Comparison of ENCODE assay signal across 17 cellular contexts in the genomic region with DNA sequence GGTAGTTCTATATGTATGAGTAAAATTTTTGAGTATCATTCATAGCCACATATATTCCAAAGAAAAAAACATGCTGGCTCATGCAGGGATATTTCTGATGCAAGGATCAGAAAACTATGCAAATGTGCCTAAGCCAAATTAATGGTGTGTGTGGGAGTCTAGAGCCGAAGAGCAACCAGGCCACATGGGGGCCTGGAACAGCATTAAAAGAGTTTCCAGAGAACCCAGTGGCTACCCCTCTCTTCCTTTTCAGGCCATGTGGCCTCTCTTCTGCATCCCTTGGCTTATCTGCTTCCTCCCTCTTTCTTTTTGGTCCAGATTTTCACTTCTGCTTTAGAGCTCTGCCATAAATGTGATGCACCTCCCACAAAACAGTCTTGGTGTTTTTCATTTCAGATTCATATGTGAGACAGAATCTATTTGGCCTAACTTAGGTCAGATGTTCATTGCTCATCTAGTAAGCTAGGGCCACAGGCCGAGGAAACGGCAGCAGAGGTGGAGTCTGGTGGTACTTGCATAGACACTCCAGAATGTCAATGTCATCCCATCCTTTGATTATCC.
DNase-seq lines count a peak whose midpoint lies in the region; ATAC-seq, FAIRE-seq and TF ChIP-seq lines count a peak whose summit lies in the region.
"Had no signal": no experiment of that assay in that cellular context is flagged by ENCODE, and none has a peak within 500 bp of the region (broad histone marks: within the 10 kb centered on the region; RNA-seq: fewer than 3 reads in every experiment).

No MANE protein-coding gene starts in this region.

- CTCF ChIA-PET in CD4-positive, alpha-beta memory T cell (lab: Charles Lee; ENCODE audit: partially characterized antibody) = no interaction called here
- CTCF ChIA-PET in MCF 10A (lab: Yijun Ruan, JAX) = no interaction called here
- CTCF ChIA-PET in OCI-LY7 (lab: Charles Lee; ENCODE audit: unreplicated experiment) = no interaction called here

- no peak overlapping the region for H3K4me3 Mint-ChIP-seq in CD4-positive, alpha-beta memory T cell
- no peak overlapping the region for H3K4me3 Mint-ChIP-seq in MCF 10A (ENCODE audit: unreplicated experiment)
- H3K4me3 Mint-ChIP-seq: T-helper 2 cell treated with Interferon-gamma antibody and Interleukin-4, amounts not matched to agents 5 μg/mL and 100 μg/mL, for 36 hours had no signal

- H3K27ac ChIP-seq in CD4-positive, alpha-beta memory T cell (ENCODE audit: low read depth, low read length) = no peak overlapping the region
- H3K27ac ChIP-seq in OCI-LY7 (ENCODE audit: low read depth, low read length, poor library complexity, severe bottlenecking) = no peak overlapping the region
- H3K27ac ChIP-seq: C4-2B, KMS-11 had no signal

- no peaks in the 10 kb centered on the region for H3K79me2 ChIP-seq in OCI-LY7 (ENCODE audit: insufficient read depth, low read depth, low read length)

- H3K27me3 Mint-ChIP-seq in CD4-positive, alpha-beta memory T cell = peaks cover 0 to 1% of the 10 kb centered on the region in 2 donors
- peaks cover under 1% of the 10 kb centered on the region for H3K27me3 Mint-ChIP-seq in MCF 10A (ENCODE audit: insufficient read depth, unreplicated experiment)

- H3K9me3 ChIP-seq in CD4-positive, alpha-beta memory T cell (ENCODE audit: control insufficient read depth in 1 of 2, low read length in 2 of 2) = no peaks in the 10 kb centered on the region
- no peaks in the 10 kb centered on the region for H3K9me3 ChIP-seq in OCI-LY7 (ENCODE audit: low read length)
- H3K9me3 ChIP-seq: HAP-1 had no signal

- DNase-seq in bronchial epithelial cell (ENCODE audit: low read depth) = no peak
- DNase-seq in CD4-positive, alpha-beta memory T cell = no peak
- no peak for DNase-seq in MCF 10A (ENCODE audit: unreplicated experiment)
- DNase-seq in OCI-LY7 (ENCODE audit: low spot score) = no peak
- DNase-seq: EL, NCI-H187, NCI-H2171, NCI-H748 treated with DMSO at 0.1 percent for 48 hours had no signal

- ATAC-seq in GM18511 (IDR thresholded peaks at IDR 0.05; ENCODE audit: unreplicated experiment) (peak; percentile 57), GM19463 (IDR thresholded peaks at IDR 0.05; ENCODE audit: unreplicated experiment) (peak; percentile 31), HG02938 (IDR thresholded peaks at IDR 0.05; ENCODE audit: unreplicated experiment) (peak; percentile 58)
- ATAC-seq: Panc1, Right ventricle myocardium inferior had no signal

- FAIRE-seq in bronchial epithelial cell (lab: Jason Lieb, UNC) = peak; percentile 40

- H3K27me3 ChIP-seq in bronchial epithelial cell (ENCODE audit: control insufficient read depth, insufficient read depth, low read length) = no peaks in the 10 kb centered on the region
- H3K27me3 ChIP-seq in CD4-positive, alpha-beta memory T cell (ENCODE audit: insufficient read depth, low read length) = no peaks in the 10 kb centered on the region

- intact Hi-C loops in CD4-positive, alpha-beta memory T cell (cut with micrococcal nuclease) = no loop called here
- intact Hi-C loops in MCF 10A (cut with micrococcal nuclease) = no loop called here
- intact Hi-C loops in OCI-LY7 (cut with micrococcal nuclease; ENCODE audit: unreplicated experiment) = no loop called here

- H3K36me3 ChIP-seq in bronchial epithelial cell (ENCODE audit: control insufficient read depth, insufficient read depth, low read length) (no peaks in the 10 kb centered on the region), OCI-LY7 (ENCODE audit: insufficient read depth, low read length) (no peaks in the 10 kb centered on the region)
- no peaks in the 10 kb centered on the region for H3K36me3 ChIP-seq in CD4-positive, alpha-beta memory T cell (ENCODE audit: insufficient read depth, low read length)
- H3K36me3 ChIP-seq: HAP-1 had no signal

- no peaks in the 10 kb centered on the region for H3K9me2 ChIP-seq in OCI-LY7 (ENCODE audit: insufficient read depth, low read length)

- no peak overlapping the region for H2AFZ ChIP-seq in OCI-LY7 (ENCODE audit: low read length)

- no peak for TF ChIP-seq CTCF in bronchial epithelial cell (IDR thresholded peaks at IDR 0.05; ENCODE audit: insufficient read depth, low read length, severe bottlenecking)
- TF ChIP-seq CTCF in MCF 10A (IDR thresholded peaks at IDR 0.05; ENCODE audit: unreplicated experiment) = no peak
- no peak for TF ChIP-seq CTCF in OCI-LY7 (conservative IDR thresholded peaks at IDR 0.05; ENCODE audit: low read length)

- H3K4me2 ChIP-seq in OCI-LY7 (ENCODE audit: low read length) = no peak overlapping the region
- H3K4me2 ChIP-seq: KMS-11 had no signal

- peaks cover 0 to 10% (median 1%) of the 10 kb centered on the region in 8 donors for H3K9me3 Mint-ChIP-seq in CD4-positive, alpha-beta memory T cell
- H3K9me3 Mint-ChIP-seq in MCF 10A (ENCODE audit: unreplicated experiment) = peaks cover 6% of the 10 kb centered on the region

- H3K27ac Mint-ChIP-seq in CD4-positive, alpha-beta memory T cell = no peak overlapping the region
- H3K27ac Mint-ChIP-seq in MCF 10A (ENCODE audit: low read depth, unreplicated experiment) = no peak overlapping the region
- H3K27ac Mint-ChIP-seq: T-helper 2 cell treated with Interferon-gamma antibody and Interleukin-4, amounts not matched to agents 5 μg/mL and 100 μg/mL, for 36 hours had no signal

- H4K20me1 ChIP-seq in OCI-LY7 (ENCODE audit: insufficient read depth, low read length) = no peaks in the 10 kb centered on the region

- H3K4me1 Mint-ChIP-seq in CD4-positive, alpha-beta memory T cell = no peaks in the 10 kb centered on the region
- no peaks in the 10 kb centered on the region for H3K4me1 Mint-ChIP-seq in MCF 10A (ENCODE audit: insufficient read depth, unreplicated experiment)

- H3K36me3 Mint-ChIP-seq in CD4-positive, alpha-beta memory T cell = no peaks in the 10 kb centered on the region
- H3K36me3 Mint-ChIP-seq in MCF 10A (ENCODE audit: insufficient read depth, unreplicated experiment) = peaks cover 4% of the 10 kb centered on the region

- POLR2A ChIA-PET in CD4-positive, alpha-beta memory T cell (lab: Charles Lee; ENCODE audit: partially characterized antibody) = no interaction called here
- POLR2A ChIA-PET in MCF 10A (lab: Yijun Ruan, JAX) (no interaction called here), OCI-LY7 (lab: Charles Lee) (no interaction called here)

- no peaks in the 10 kb centered on the region for H3K4me1 ChIP-seq in CD4-positive, alpha-beta memory T cell (ENCODE audit: insufficient read depth, low read length)
- H3K4me1 ChIP-seq in OCI-LY7 (ENCODE audit: insufficient read depth, low read length, poor library complexity, severe bottlenecking) = no peaks in the 10 kb centered on the region
- H3K4me1 ChIP-seq: HAP-1 had no signal

- BruUV-seq in MCF 10A (replicated peaks; lab: Mats Ljungman, UMichigan) (no TSS peak), OCI-LY7 (replicated peaks; lab: Mats Ljungman, UMichigan) (no TSS peak)

- H3K4me3 ChIP-seq in bronchial epithelial cell (ENCODE audit: low read depth, low read length) (no peak overlapping the region), OCI-LY7 (ENCODE audit: low read depth, low read length, poor library complexity, severe bottlenecking) (no peak overlapping the region)
- H3K4me3 ChIP-seq in CD4-positive, alpha-beta memory T cell (ENCODE audit: low read length in 2 of 2) = no peak overlapping the region
- H3K4me3 ChIP-seq: HAP-1 had no signal
